Comparison of ENCODE assay signal across 1 cellular context in the genomic region with DNA sequence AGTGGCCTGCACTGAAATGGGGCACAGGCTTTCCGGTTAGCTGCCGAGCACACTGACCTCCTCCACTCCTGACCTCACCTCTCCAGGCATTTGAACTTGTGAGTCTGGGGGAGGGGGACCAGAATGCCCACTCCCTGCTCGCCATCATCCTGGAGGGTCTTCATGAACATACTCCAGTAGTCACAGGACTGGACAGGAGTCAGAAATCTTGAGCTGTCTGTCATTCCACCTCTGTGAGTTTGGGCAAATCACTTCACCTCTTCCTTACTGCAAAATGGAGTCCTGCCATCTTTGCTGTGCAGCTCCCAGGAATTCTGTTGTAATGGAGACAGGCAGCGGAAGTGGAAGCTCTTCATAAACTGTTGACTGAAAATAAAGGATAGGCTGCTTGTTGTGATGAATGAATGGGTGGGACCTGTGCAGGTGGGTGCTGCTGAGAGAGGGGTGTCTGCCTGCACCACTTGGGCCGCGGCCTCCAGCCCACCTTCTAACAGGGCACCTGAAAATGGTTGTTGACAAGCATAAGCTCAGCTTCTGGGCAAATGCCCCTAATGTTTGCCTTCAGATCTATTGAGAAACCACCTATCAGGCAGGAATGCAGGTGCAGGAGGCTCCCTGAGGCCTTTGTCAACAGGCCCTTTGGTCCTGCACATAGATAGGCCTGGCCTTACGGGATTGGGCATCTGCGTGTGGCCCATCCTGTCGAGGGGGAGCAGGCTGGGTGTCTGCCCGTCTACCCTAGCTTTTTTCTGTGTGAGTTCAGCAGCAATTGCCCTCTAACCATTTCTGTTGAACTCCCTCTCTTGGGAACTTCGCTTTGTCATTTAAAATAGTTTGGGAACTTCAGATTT.
A peak's percentile ranks its signal among the peaks of the same experiment; 100 is the strongest.
TF ChIP-seq lines count a peak whose summit lies in the region.

No MANE protein-coding gene starts in this region.

TF ChIP-seq in HepG2, 621 proteins besides CTCF, POLR2A, EP300 and RAD21 (continued from another document and continues in another):
- TF ChIP-seq, protein P1, sequence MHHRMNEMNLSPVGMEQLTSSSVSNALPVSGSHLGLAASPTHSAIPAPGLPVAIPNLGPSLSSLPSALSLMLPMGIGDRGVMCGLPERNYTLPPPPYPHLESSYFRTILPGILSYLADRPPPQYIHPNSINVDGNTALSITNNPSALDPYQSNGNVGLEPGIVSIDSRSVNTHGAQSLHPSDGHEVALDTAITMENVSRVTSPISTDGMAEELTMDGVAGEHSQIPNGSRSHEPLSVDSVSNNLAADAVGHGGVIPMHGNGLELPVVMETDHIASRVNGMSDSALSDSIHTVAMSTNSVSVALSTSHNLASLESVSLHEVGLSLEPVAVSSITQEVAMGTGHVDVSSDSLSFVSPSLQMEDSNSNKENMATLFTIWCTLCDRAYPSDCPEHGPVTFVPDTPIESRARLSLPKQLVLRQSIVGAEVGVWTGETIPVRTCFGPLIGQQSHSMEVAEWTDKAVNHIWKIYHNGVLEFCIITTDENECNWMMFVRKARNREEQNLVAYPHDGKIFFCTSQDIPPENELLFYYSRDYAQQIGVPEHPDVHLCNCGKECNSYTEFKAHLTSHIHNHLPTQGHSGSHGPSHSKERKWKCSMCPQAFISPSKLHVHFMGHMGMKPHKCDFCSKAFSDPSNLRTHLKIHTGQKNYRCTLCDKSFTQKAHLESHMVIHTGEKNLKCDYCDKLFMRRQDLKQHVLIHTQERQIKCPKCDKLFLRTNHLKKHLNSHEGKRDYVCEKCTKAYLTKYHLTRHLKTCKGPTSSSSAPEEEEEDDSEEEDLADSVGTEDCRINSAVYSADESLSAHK (CRISPR knock-in tag; IDR thresholded peaks at IDR 0.05; ENCODE audit: borderline replicate concordance): no peak
- TF ChIP-seq KLF13 (CRISPR knock-in tag; IDR thresholded peaks at IDR 0.05) (no peak), LCORL (IDR thresholded peaks at IDR 0.05) (peak; percentile 60), LCORL (CRISPR knock-in tag; IDR thresholded peaks at IDR 0.05) (peak; percentile 99), ZNF20 (CRISPR knock-in tag; IDR thresholded peaks at IDR 0.05) (no peak), HNRNPH1 (optimal IDR thresholded peaks at IDR 0.05; ENCODE audit: low read depth, low read length) (peak; percentile 26), ZNF652 (CRISPR knock-in tag; IDR thresholded peaks at IDR 0.05; ENCODE audit: borderline replicate concordance, low read depth) (no peak; the same call in 1 of the 2 replicates), ATM (IDR thresholded peaks at IDR 0.05; ENCODE audit: borderline replicate concordance) (no peak), ZNF253 (CRISPR knock-in tag; IDR thresholded peaks at IDR 0.05; ENCODE audit: borderline replicate concordance) (0 out of 2 replicates have a peak, but pooled peaks have one; percentile 44), SMAD1 (CRISPR knock-in tag; IDR thresholded peaks at IDR 0.05; ENCODE audit: borderline replicate concordance, low read depth) (no peak), ZNF350 (CRISPR knock-in tag; IDR thresholded peaks at IDR 0.05; ENCODE audit: borderline replicate concordance, low read depth) (peak; percentile 92), KDM2A (CRISPR knock-in tag; IDR thresholded peaks at IDR 0.05; ENCODE audit: borderline replicate concordance, low read depth) (peak; percentile 81), RFXANK (CRISPR knock-in tag; IDR thresholded peaks at IDR 0.05) (no peak), ZMYM2 (CRISPR knock-in tag; IDR thresholded peaks at IDR 0.05) (peak; percentile 82), ZNF883 (CRISPR knock-in tag; IDR thresholded peaks at IDR 0.05; ENCODE audit: not compliant biosample characterization) (peak; percentile 76), MYNN (CRISPR knock-in tag; IDR thresholded peaks at IDR 0.05; ENCODE audit: low read depth) (no peak), RORA (CRISPR knock-in tag; IDR thresholded peaks at IDR 0.05) (peak; percentile 74; the same call in 1 of the 2 replicates), ZFP1 (CRISPR knock-in tag; IDR thresholded peaks at IDR 0.05) (peak; percentile 90), ZNF17 (CRISPR knock-in tag; IDR thresholded peaks at IDR 0.05) (no peak), ZBTB7B (CRISPR knock-in tag; IDR thresholded peaks at IDR 0.05) (peak; percentile 99), NCOA1 (CRISPR knock-in tag; IDR thresholded peaks at IDR 0.05) (peak; percentile 98), SP2 (CRISPR knock-in tag; IDR thresholded peaks at IDR 0.05) (no peak), ZKSCAN8 (CRISPR knock-in tag; IDR thresholded peaks at IDR 0.05; ENCODE audit: borderline replicate concordance) (peak; percentile 92), ZFP36L2 (CRISPR knock-in tag; IDR thresholded peaks at IDR 0.05) (no peak), EEA1 (CRISPR knock-in tag; IDR thresholded peaks at IDR 0.05; ENCODE audit: borderline replicate concordance) (no peak), KLF15 (CRISPR knock-in tag; IDR thresholded peaks at IDR 0.05; ENCODE audit: borderline replicate concordance) (no peak; the same call in 1 of the 2 replicates), ESRRA (CRISPR knock-in tag; IDR thresholded peaks at IDR 0.05; ENCODE audit: low read depth) (peak; percentile 80), RARG (CRISPR knock-in tag; IDR thresholded peaks at IDR 0.05; ENCODE audit: low read depth) (no peak), STAG1 (CRISPR knock-in tag; IDR thresholded peaks at IDR 0.05) (peak; percentile 59), NFIC (IDR thresholded peaks at IDR 0.05; ENCODE audit: low read length) (peak; percentile 96), ZSCAN21 (CRISPR knock-in tag; IDR thresholded peaks at IDR 0.05; ENCODE audit: borderline replicate concordance) (peak; percentile 61), PPARG (CRISPR knock-in tag; conservative IDR thresholded peaks at IDR 0.05) (peak; percentile 89), SNRNP70 (IDR thresholded peaks at IDR 0.05; ENCODE audit: low read depth, low read length) (no peak), ZNF543 (CRISPR knock-in tag; IDR thresholded peaks at IDR 0.05) (peak; percentile 82; the same call in 1 of the 2 replicates), CBX2 (IDR thresholded peaks at IDR 0.05; ENCODE audit: low read depth, low read length) (no peak), CBX2 (CRISPR knock-in tag; IDR thresholded peaks at IDR 0.05; ENCODE audit: low read depth) (no peak), FOXP1 (IDR thresholded peaks at IDR 0.05) (peak; percentile 82), FOXP1 (CRISPR knock-in tag; IDR thresholded peaks at IDR 0.05) (peak; percentile 96), ZNF430 (CRISPR knock-in tag; IDR thresholded peaks at IDR 0.05) (peak; percentile 87; the same call in 1 of the 2 replicates), ZNF567 (CRISPR knock-in tag; IDR thresholded peaks at IDR 0.05; ENCODE audit: borderline replicate concordance) (0 out of 2 replicates have a peak, but pooled peaks have one; percentile 64), SETDB1 (CRISPR knock-in tag; IDR thresholded peaks at IDR 0.05; ENCODE audit: borderline replicate concordance) (no peak; the same call in 1 of the 2 replicates)
- TF ChIP-seq, protein P2, sequence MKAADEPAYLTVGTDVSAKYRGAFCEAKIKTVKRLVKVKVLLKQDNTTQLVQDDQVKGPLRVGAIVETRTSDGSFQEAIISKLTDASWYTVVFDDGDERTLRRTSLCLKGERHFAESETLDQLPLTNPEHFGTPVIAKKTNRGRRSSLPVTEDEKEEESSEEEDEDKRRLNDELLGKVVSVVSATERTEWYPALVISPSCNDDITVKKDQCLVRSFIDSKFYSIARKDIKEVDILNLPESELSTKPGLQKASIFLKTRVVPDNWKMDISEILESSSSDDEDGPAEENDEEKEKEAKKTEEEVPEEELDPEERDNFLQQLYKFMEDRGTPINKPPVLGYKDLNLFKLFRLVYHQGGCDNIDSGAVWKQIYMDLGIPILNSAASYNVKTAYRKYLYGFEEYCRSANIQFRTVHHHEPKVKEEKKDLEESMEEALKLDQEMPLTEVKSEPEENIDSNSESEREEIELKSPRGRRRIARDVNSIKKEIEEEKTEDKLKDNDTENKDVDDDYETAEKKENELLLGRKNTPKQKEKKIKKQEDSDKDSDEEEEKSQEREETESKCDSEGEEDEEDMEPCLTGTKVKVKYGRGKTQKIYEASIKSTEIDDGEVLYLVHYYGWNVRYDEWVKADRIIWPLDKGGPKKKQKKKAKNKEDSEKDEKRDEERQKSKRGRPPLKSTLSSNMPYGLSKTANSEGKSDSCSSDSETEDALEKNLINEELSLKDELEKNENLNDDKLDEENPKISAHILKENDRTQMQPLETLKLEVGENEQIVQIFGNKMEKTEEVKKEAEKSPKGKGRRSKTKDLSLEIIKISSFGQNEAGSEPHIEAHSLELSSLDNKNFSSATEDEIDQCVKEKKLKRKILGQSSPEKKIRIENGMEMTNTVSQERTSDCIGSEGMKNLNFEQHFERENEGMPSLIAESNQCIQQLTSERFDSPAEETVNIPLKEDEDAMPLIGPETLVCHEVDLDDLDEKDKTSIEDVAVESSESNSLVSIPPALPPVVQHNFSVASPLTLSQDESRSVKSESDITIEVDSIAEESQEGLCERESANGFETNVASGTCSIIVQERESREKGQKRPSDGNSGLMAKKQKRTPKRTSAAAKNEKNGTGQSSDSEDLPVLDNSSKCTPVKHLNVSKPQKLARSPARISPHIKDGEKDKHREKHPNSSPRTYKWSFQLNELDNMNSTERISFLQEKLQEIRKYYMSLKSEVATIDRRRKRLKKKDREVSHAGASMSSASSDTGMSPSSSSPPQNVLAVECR (CRISPR knock-in tag; IDR thresholded peaks at IDR 0.05; ENCODE audit: borderline replicate concordance): peak; percentile 78; the same call in 1 of the 2 replicates
- TF ChIP-seq, protein P3, sequence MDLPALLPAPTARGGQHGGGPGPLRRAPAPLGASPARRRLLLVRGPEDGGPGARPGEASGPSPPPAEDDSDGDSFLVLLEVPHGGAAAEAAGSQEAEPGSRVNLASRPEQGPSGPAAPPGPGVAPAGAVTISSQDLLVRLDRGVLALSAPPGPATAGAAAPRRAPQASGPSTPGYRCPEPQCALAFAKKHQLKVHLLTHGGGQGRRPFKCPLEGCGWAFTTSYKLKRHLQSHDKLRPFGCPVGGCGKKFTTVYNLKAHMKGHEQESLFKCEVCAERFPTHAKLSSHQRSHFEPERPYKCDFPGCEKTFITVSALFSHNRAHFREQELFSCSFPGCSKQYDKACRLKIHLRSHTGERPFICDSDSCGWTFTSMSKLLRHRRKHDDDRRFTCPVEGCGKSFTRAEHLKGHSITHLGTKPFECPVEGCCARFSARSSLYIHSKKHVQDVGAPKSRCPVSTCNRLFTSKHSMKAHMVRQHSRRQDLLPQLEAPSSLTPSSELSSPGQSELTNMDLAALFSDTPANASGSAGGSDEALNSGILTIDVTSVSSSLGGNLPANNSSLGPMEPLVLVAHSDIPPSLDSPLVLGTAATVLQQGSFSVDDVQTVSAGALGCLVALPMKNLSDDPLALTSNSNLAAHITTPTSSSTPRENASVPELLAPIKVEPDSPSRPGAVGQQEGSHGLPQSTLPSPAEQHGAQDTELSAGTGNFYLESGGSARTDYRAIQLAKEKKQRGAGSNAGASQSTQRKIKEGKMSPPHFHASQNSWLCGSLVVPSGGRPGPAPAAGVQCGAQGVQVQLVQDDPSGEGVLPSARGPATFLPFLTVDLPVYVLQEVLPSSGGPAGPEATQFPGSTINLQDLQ (CRISPR knock-in tag; IDR thresholded peaks at IDR 0.05): peak; percentile 79; the same call in 1 of the 2 replicates
- TF ChIP-seq, protein P4, sequence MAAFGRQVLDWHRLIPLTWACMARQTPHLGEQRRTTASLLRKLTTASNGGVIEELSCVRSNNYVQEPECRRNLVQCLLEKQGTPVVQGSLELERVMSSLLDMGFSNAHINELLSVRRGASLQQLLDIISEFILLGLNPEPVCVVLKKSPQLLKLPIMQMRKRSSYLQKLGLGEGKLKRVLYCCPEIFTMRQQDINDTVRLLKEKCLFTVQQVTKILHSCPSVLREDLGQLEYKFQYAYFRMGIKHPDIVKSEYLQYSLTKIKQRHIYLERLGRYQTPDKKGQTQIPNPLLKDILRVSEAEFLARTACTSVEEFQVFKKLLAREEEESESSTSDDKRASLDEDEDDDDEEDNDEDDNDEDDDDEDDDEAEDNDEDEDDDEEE (CRISPR knock-in tag; IDR thresholded peaks at IDR 0.05): no peak
- TF ChIP-seq, protein P5, sequence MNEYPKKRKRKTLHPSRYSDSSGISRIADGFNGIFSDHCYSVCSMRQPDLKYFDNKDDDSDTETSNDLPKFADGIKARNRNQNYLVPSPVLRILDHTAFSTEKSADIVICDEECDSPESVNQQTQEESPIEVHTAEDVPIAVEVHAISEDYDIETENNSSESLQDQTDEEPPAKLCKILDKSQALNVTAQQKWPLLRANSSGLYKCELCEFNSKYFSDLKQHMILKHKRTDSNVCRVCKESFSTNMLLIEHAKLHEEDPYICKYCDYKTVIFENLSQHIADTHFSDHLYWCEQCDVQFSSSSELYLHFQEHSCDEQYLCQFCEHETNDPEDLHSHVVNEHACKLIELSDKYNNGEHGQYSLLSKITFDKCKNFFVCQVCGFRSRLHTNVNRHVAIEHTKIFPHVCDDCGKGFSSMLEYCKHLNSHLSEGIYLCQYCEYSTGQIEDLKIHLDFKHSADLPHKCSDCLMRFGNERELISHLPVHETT (CRISPR knock-in tag; conservative IDR thresholded peaks at IDR 0.05): peak; percentile 64
- TF ChIP-seq, protein P6, sequence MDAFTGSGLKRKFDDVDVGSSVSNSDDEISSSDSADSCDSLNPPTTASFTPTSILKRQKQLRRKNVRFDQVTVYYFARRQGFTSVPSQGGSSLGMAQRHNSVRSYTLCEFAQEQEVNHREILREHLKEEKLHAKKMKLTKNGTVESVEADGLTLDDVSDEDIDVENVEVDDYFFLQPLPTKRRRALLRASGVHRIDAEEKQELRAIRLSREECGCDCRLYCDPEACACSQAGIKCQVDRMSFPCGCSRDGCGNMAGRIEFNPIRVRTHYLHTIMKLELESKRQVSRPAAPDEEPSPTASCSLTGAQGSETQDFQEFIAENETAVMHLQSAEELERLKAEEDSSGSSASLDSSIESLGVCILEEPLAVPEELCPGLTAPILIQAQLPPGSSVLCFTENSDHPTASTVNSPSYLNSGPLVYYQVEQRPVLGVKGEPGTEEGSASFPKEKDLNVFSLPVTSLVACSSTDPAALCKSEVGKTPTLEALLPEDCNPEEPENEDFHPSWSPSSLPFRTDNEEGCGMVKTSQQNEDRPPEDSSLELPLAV (CRISPR knock-in tag; conservative IDR thresholded peaks at IDR 0.05; ENCODE audit: low read depth): no peak
- TF ChIP-seq, protein P7, sequence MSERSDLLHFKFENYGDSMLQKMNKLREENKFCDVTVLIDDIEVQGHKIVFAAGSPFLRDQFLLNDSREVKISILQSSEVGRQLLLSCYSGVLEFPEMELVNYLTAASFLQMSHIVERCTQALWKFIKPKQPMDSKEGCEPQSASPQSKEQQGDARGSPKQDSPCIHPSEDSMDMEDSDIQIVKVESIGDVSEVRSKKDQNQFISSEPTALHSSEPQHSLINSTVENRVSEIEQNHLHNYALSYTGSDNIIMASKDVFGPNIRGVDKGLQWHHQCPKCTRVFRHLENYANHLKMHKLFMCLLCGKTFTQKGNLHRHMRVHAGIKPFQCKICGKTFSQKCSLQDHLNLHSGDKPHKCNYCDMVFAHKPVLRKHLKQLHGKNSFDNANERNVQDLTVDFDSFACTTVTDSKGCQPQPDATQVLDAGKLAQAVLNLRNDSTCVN (CRISPR knock-in tag; IDR thresholded peaks at IDR 0.05; ENCODE audit: borderline replicate concordance): no peak
- TF ChIP-seq, protein P8, sequence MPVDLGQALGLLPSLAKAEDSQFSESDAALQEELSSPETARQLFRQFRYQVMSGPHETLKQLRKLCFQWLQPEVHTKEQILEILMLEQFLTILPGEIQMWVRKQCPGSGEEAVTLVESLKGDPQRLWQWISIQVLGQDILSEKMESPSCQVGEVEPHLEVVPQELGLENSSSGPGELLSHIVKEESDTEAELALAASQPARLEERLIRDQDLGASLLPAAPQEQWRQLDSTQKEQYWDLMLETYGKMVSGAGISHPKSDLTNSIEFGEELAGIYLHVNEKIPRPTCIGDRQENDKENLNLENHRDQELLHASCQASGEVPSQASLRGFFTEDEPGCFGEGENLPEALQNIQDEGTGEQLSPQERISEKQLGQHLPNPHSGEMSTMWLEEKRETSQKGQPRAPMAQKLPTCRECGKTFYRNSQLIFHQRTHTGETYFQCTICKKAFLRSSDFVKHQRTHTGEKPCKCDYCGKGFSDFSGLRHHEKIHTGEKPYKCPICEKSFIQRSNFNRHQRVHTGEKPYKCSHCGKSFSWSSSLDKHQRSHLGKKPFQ (CRISPR knock-in tag; IDR thresholded peaks at IDR 0.05; ENCODE audit: insufficient replicate concordance): peak; percentile 80
